1 cellular context compared by ENCODE assay signal in the genomic region with DNA sequence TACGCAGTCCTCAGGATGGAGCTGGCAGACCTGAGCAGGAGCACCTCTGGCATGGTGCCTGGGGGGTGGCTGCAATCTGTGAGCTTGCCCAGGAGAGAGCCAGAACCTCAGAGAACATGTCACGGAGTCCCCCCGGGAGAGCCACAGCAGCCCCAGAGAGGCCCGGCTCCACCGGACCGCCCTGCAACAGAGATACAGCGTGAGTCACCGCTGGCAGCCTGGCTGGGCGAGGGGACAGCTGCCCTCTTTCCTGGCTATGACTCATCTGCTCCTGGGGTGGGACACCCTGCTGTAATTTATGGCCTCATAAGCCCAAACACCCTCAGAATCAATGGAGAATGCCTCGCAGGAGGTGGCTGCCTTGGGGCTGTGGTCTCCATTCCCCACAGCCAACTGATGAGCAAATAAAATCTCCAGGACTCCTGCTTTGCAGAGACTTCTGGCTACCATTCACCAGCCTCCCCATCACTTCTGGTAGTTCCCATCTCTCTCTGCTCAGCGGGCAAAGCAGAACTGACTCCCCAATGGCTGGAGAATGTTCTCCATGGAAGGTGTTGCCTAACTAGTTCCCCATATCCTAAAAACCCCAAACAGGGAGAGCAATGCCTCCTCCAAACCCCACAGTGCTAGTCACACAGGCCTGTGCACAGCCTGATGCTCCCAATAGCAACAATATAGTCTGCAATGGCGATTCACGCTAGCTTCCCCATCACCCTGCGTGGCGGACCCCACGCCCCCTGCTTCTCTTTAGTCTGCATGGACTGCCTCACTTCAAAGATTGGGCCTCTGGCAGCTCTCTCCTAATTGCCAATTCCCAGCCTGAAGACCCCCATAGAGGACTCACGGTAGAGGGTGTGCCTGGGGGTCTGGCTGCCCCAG.
TF ChIP-seq lines count a peak whose summit lies in the region.

No MANE protein-coding gene starts in this region.

TF ChIP-seq in K562, 482 proteins besides CTCF, POLR2A, EP300 and RAD21 (continued from another document and continues in another):
- no peak for TF ChIP-seq ZBTB40 (IDR thresholded peaks at IDR 0.05)
- no peak for TF ChIP-seq ZBTB40 (CRISPR knock-in tag; IDR thresholded peaks at IDR 0.05)
- no peak for TF ChIP-seq FIP1L1 (IDR thresholded peaks at IDR 0.05; ENCODE audit: low read depth, low read length, poor library complexity, severe bottlenecking)
- peak; percentile 35 for TF ChIP-seq HMGN3 (IDR thresholded peaks at IDR 0.05; ENCODE audit: borderline replicate concordance, extremely low read depth, insufficient read length, low read depth, low read length)
- no peak for TF ChIP-seq PREB (CRISPR knock-in tag; IDR thresholded peaks at IDR 0.05)
- TF ChIP-seq, protein P1, sequence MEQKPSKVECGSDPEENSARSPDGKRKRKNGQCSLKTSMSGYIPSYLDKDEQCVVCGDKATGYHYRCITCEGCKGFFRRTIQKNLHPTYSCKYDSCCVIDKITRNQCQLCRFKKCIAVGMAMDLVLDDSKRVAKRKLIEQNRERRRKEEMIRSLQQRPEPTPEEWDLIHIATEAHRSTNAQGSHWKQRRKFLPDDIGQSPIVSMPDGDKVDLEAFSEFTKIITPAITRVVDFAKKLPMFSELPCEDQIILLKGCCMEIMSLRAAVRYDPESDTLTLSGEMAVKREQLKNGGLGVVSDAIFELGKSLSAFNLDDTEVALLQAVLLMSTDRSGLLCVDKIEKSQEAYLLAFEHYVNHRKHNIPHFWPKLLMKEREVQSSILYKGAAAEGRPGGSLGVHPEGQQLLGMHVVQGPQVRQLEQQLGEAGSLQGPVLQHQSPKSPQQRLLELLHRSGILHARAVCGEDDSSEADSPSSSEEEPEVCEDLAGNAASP (IDR thresholded peaks at IDR 0.05), result no peak
- TF ChIP-seq CCNT2 (IDR thresholded peaks at IDR 0.05; ENCODE audit: borderline replicate concordance, extremely low read depth, insufficient read length, low read depth, low read length), result peak; percentile 75
- no peak for TF ChIP-seq KHSRP (IDR thresholded peaks at IDR 0.05)
- TF ChIP-seq MTA3 (IDR thresholded peaks at IDR 0.05; ENCODE audit: borderline replicate concordance), result no peak
- peak; percentile 30; the same call in 1 of the 2 replicates for TF ChIP-seq RBFOX2 (IDR thresholded peaks at IDR 0.05; ENCODE audit: low read depth, low read length)
- TF ChIP-seq DPF2 (IDR thresholded peaks at IDR 0.05), result peak; percentile 87
- TF ChIP-seq KLF1 (tag; IDR thresholded peaks at IDR 0.05), result no peak
- no peak for TF ChIP-seq NR2F6 (CRISPR knock-in tag; IDR thresholded peaks at IDR 0.05)
- TF ChIP-seq ZNF695 (CRISPR knock-in tag; IDR thresholded peaks at IDR 0.05), result no peak
- TF ChIP-seq BDP1 (IDR thresholded peaks at IDR 0.05; ENCODE audit: insufficient read depth, insufficient read length), result no peak
- TF ChIP-seq ZNF431 (CRISPR knock-in tag; IDR thresholded peaks at IDR 0.05), result no peak
- TF ChIP-seq NFATC3 (IDR thresholded peaks at IDR 0.05), result no peak
- TF ChIP-seq NBN (IDR thresholded peaks at IDR 0.05; ENCODE audit: low read depth), result no peak
- TF ChIP-seq ZNF143 (CRISPR knock-in tag; IDR thresholded peaks at IDR 0.05), result no peak
- TF ChIP-seq PRPF4 (IDR thresholded peaks at IDR 0.05; ENCODE audit: insufficient read depth, low read depth, low read length, poor library complexity, severe bottlenecking), result no peak
- peak; percentile 67; the same call in 1 of the 2 replicates for TF ChIP-seq JUNB (CRISPR knock-in tag; conservative IDR thresholded peaks at IDR 0.05)
- TF ChIP-seq MEIS2 (IDR thresholded peaks at IDR 0.05; ENCODE audit: partially characterized antibody), result peak; percentile 96
- TF ChIP-seq, protein P2, sequence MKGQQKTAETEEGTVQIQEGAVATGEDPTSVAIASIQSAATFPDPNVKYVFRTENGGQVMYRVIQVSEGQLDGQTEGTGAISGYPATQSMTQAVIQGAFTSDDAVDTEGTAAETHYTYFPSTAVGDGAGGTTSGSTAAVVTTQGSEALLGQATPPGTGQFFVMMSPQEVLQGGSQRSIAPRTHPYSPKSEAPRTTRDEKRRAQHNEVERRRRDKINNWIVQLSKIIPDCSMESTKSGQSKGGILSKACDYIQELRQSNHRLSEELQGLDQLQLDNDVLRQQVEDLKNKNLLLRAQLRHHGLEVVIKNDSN (CRISPR knock-in tag; IDR thresholded peaks at IDR 0.05), result no peak
- peak; percentile 78 for TF ChIP-seq SMARCC2 (IDR thresholded peaks at IDR 0.05; ENCODE audit: low read depth)
- TF ChIP-seq ZBTB7A (IDR thresholded peaks at IDR 0.05; ENCODE audit: borderline replicate concordance, control insufficient read depth, low read depth, low read length), result peak; percentile 65; the same call in 1 of the 2 replicates
- TF ChIP-seq JUN (IDR thresholded peaks at IDR 0.05; ENCODE audit: borderline replicate concordance, low read depth, low read length), result peak; percentile 97
- no peak for TF ChIP-seq JUN (CRISPR knock-in tag; IDR thresholded peaks at IDR 0.05; ENCODE audit: borderline replicate concordance)
- TF ChIP-seq, protein P3, sequence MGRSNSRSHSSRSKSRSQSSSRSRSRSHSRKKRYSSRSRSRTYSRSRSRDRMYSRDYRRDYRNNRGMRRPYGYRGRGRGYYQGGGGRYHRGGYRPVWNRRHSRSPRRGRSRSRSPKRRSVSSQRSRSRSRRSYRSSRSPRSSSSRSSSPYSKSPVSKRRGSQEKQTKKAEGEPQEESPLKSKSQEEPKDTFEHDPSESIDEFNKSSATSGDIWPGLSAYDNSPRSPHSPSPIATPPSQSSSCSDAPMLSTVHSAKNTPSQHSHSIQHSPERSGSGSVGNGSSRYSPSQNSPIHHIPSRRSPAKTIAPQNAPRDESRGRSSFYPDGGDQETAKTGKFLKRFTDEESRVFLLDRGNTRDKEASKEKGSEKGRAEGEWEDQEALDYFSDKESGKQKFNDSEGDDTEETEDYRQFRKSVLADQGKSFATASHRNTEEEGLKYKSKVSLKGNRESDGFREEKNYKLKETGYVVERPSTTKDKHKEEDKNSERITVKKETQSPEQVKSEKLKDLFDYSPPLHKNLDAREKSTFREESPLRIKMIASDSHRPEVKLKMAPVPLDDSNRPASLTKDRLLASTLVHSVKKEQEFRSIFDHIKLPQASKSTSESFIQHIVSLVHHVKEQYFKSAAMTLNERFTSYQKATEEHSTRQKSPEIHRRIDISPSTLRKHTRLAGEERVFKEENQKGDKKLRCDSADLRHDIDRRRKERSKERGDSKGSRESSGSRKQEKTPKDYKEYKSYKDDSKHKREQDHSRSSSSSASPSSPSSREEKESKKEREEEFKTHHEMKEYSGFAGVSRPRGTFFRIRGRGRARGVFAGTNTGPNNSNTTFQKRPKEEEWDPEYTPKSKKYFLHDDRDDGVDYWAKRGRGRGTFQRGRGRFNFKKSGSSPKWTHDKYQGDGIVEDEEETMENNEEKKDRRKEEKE (IDR thresholded peaks at IDR 0.05; ENCODE audit: borderline replicate concordance in 1 of 2, control insufficient read depth in 1 of 2, low read depth in 2 of 2, low read length in 1 of 2), result no peak
- TF ChIP-seq PHF21A (IDR thresholded peaks at IDR 0.05; ENCODE audit: borderline replicate concordance, low read depth), result peak; percentile 39; the same call in 1 of the 2 replicates
- no peak for TF ChIP-seq ZNF239 (CRISPR knock-in tag; IDR thresholded peaks at IDR 0.05)
- peak; percentile 64 for TF ChIP-seq TCF3 (CRISPR knock-in tag; IDR thresholded peaks at IDR 0.05)
- no peak for TF ChIP-seq ZBTB17 (CRISPR knock-in tag; IDR thresholded peaks at IDR 0.05)
- TF ChIP-seq RB1 (IDR thresholded peaks at IDR 0.05; ENCODE audit: low read depth), result no peak
- TF ChIP-seq, protein P4, sequence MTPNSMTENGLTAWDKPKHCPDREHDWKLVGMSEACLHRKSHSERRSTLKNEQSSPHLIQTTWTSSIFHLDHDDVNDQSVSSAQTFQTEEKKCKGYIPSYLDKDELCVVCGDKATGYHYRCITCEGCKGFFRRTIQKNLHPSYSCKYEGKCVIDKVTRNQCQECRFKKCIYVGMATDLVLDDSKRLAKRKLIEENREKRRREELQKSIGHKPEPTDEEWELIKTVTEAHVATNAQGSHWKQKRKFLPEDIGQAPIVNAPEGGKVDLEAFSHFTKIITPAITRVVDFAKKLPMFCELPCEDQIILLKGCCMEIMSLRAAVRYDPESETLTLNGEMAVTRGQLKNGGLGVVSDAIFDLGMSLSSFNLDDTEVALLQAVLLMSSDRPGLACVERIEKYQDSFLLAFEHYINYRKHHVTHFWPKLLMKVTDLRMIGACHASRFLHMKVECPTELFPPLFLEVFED (CRISPR knock-in tag; conservative IDR thresholded peaks at IDR 0.05), result no peak
- no peak for TF ChIP-seq SAFB (IDR thresholded peaks at IDR 0.05; ENCODE audit: borderline replicate concordance, low read depth, low read length)
- TF ChIP-seq ZNF449 (CRISPR knock-in tag; IDR thresholded peaks at IDR 0.05), result no peak
- TF ChIP-seq MYNN (IDR thresholded peaks at IDR 0.05), result peak; percentile 86
- TF ChIP-seq MYNN (CRISPR knock-in tag; IDR thresholded peaks at IDR 0.05), result no peak
- no peak for TF ChIP-seq ZNF197 (CRISPR knock-in tag; IDR thresholded peaks at IDR 0.05; ENCODE audit: low read depth)
- no peak for TF ChIP-seq GABPB1 (CRISPR knock-in tag; IDR thresholded peaks at IDR 0.05)
- no peak for TF ChIP-seq EGR1 (conservative IDR thresholded peaks at IDR 0.05)
